In the genomic region with DNA sequence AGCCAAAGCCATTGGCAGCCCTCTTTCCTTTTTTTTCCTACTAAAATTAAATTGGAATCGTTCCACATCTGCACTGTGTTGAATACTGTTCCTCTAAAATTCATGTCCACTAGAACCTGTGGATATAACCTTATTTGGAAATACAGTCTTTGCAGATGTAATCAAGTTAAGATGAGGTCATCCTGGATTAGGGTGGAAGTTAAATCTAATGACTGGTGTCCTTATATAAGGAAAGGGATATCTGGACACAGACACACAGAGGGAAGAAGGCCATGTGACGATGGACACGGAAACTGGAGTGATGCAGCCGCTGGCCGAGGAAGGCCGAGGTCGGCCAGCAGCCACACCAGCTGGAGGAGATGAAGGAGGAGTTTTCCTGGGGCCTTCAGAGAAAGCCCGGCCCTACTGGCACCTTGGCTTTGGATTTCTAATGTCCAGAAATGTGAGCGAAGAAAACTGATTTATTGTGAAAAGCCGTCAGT, we compare ENCODE assay signal across 1 cellular context.
TF ChIP-seq lines count a peak whose summit lies in the region.

No MANE protein-coding gene starts in this region.

TF ChIP-seq in IMR-90, 13 proteins besides CTCF, POLR2A, EP300 and RAD21:
- TF ChIP-seq CHD1 (IDR thresholded peaks at IDR 0.05; ENCODE audit: low read depth, low read length) = no peak
- TF ChIP-seq NFE2L2 (IDR thresholded peaks at IDR 0.05; ENCODE audit: low read depth, low read length) = no peak
- TF ChIP-seq, protein P1, sequence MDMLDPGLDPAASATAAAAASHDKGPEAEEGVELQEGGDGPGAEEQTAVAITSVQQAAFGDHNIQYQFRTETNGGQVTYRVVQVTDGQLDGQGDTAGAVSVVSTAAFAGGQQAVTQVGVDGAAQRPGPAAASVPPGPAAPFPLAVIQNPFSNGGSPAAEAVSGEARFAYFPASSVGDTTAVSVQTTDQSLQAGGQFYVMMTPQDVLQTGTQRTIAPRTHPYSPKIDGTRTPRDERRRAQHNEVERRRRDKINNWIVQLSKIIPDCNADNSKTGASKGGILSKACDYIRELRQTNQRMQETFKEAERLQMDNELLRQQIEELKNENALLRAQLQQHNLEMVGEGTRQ (IDR thresholded peaks at IDR 0.05; ENCODE audit: low read depth, low read length) = no peak
- no peak for TF ChIP-seq RCOR1 (IDR thresholded peaks at IDR 0.05; ENCODE audit: insufficient replicate concordance, low read length)
- TF ChIP-seq MXI1 (IDR thresholded peaks at IDR 0.05; ENCODE audit: borderline replicate concordance, low read depth, low read length) = no peak
- no peak for TF ChIP-seq BHLHE40 (IDR thresholded peaks at IDR 0.05; ENCODE audit: low read depth, low read length)
- TF ChIP-seq CEBPB (IDR thresholded peaks at IDR 0.05; ENCODE audit: low read depth, low read length) = no peak
- no peak for TF ChIP-seq MAZ (IDR thresholded peaks at IDR 0.05; ENCODE audit: borderline replicate concordance, low read depth, low read length)
- TF ChIP-seq, protein P2, sequence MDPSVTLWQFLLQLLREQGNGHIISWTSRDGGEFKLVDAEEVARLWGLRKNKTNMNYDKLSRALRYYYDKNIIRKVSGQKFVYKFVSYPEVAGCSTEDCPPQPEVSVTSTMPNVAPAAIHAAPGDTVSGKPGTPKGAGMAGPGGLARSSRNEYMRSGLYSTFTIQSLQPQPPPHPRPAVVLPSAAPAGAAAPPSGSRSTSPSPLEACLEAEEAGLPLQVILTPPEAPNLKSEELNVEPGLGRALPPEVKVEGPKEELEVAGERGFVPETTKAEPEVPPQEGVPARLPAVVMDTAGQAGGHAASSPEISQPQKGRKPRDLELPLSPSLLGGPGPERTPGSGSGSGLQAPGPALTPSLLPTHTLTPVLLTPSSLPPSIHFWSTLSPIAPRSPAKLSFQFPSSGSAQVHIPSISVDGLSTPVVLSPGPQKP (IDR thresholded peaks at IDR 0.05; ENCODE audit: borderline replicate concordance, low read depth, low read length) = no peak
- no peak for TF ChIP-seq RFX5 (IDR thresholded peaks at IDR 0.05; ENCODE audit: low read depth, low read length)
- TF ChIP-seq SMC3 (IDR thresholded peaks at IDR 0.05; ENCODE audit: low read depth, low read length) = no peak
- TF ChIP-seq FOS (IDR thresholded peaks at IDR 0.05; ENCODE audit: low read depth, low read length) = no peak
